In the genomic region with DNA sequence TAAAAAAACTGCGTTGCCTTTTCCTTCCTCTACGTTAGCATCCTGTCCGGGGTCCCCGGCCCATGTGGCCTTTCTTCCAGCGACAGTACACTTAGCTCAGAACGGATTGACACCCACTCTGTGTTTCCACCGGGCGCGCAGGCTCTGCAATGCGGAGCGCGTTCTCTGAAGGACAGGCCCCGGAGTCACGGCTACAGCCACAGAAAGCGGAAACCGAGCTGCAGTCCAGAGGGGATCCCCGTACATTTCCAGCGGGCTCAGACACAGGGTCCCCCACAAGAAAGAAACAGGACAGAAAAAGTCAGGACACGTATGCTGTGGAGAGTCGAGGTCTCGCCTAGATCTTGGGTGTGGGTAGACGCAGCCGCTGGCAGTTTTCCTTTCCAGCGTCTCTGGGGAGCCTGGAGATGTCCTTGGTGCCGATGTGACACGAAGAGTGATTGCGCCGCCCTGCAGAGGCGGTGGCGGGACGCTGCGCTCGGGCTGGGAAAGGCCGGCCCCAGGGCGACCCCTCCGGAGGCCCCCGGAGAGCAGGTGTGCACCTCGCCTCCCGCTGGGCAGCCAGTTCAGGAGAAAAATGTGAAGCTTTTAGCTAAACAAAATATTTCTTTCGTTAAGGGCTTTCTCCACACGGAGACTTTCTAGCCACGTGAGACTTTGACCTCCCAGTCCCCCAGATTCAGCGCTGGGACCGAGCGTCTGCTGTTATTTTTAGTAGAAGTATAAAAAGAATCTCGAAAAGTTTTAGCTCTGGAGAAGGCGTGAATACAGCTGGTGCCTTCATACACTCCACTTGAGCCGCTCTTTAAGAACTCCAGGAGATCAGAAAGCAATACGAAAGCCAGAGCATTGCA, we compare ENCODE assay signal across 8 cellular contexts. TPM values are rescaled to one million over a fixed set of nuclear protein-coding genes. Genes with fewer than 3 reads are reported as not detected.
DNase-seq lines count a peak whose midpoint lies in the region; ATAC-seq lines count a peak whose summit lies in the region.

No MANE protein-coding gene starts in this region.

- H3K36me3 Mint-ChIP-seq in IgD-negative memory B cell: no peaks in the 10 kb centered on the region

- in situ Hi-C loops in ACHN (cut with HindIII; ENCODE audit: low pct_ligation_motif_present, low pct_unique_long_range_greater_than_20kb, low sequenced_read_pairs): no loop called here

- peaks cover 21 to 30% (median 23%) of the 10 kb centered on the region in 3 donors for H3K4me1 Mint-ChIP-seq in IgD-negative memory B cell

- H3K9ac ChIP-seq in iPS-15b (ENCODE audit: low read depth, low read length): no peak overlapping the region

- peak; percentile 39 for ATAC-seq in GM18909 (IDR thresholded peaks at IDR 0.05; ENCODE audit: poor library complexity, unreplicated experiment)

- H3K4me3 ChIP-seq in iPS-15b (ENCODE audit: low read depth, low read length): peak overlapping the region; percentile 66
- peak overlapping the region; percentile 10 to 37 (median 32) for H3K4me3 ChIP-seq in skin epidermis

- peak overlapping the region; percentile 59 to 96 (median 88) for H3K4me3 Mint-ChIP-seq in IgD-negative memory B cell

- H3K27ac Mint-ChIP-seq in IgD-negative memory B cell: peak overlapping the region; percentile 10 to 95 (median 16)

- H3K27me3 ChIP-seq in iPS-15b (ENCODE audit: control insufficient read depth, insufficient read depth, low read length): peaks cover 23% of the 10 kb centered on the region

- H3K9me3 ChIP-seq in iPS-15b (ENCODE audit: control insufficient read depth, insufficient read depth, low read length): no peaks in the 10 kb centered on the region

- no peaks in the 10 kb centered on the region for H3K9me3 Mint-ChIP-seq in IgD-negative memory B cell

- peak; percentile 31 for DNase-seq in AG08395 (ENCODE audit: low spot score)
- no peak for DNase-seq in NK-92 (lab: John Stamatoyannopoulos, UW; ENCODE audit: unreplicated experiment)
- no peak for DNase-seq in ACHN

- WGBS in adipose tissue, 3 donors: 2 to 6% (median 3%) methylated on average over 49 of the region's 49 CpGs

- no peaks in the 10 kb centered on the region for H3K36me3 ChIP-seq in iPS-15b (ENCODE audit: control insufficient read depth, insufficient read depth, low read length)

- H3K4me1 ChIP-seq in iPS-15b (ENCODE audit: control insufficient read depth, insufficient read depth, low read length): peaks cover 33% of the 10 kb centered on the region

- H3K27ac ChIP-seq in adipose tissue (ENCODE audit: low read depth, low read length) (peak overlapping the region; percentile 66), skin epidermis (peak overlapping the region; percentile 8 to 92 (median 75))

- peaks cover 3% of the 10 kb centered on the region for H3K27me3 Mint-ChIP-seq in IgD-negative memory B cell

RNA-seq across cellular contexts. Expression of a gene that starts 1.3 kb away (rescaled TPM):
- polyA plus RNA-seq in IgD-negative memory B cell: 1.4 TPM
- 100 to 1,000 TPM in 1 of 3 donors, 10 to 100 TPM in 2; 26.8 to 168 (median 36.0) TPM for polyA plus RNA-seq in adipose tissue

Comparison
In these comparisons a context has a peak if more than half of its experiments do, and no peak if none do; other contexts are left out.
1. RNA of a gene that starts 1.3 kb away (polyA plus RNA-seq): 26.8 to 168 TPM in adipose tissue; 1.4 TPM in IgD-negative memory B cell (single experiment); every median in the first group is over 10 times any median in the second.